In the genomic region with DNA sequence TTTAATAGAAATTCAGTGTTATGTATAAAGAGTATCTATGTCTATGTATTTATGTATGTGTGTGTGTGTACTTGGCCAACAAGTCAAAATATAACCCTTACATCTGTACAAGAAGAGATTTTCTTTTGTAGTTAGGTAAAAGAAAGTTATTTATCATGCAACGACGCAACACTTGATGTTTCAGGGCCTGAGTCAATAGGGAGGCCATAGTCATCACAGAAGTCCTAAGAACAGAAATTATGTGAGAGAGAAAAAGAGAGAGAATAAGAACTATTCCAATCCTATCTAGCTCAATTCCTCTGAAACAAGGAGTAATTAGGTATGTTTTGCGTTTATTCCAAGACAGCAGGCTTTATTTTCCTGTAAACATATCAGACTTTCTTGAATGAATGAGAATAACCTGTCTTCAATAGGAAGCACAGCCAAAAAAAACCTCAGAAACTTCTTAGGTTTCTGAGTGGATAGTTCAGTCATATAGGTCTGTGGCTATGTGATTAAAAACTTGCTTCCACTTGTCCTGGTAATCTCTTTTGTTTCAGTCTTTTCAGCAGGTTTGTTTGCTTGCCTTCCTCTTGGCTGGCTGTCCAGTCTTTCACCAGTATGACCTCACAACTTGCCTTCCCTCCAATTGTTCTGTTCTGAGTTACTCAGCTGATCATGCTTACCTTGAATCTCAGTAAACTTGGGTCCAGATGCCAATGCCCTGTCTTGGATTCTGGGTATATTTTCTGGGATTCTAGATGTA, we compare ENCODE assay signal across 25 cellular contexts.
DNase-seq lines count a peak whose midpoint lies in the region; ATAC-seq, FAIRE-seq and TF ChIP-seq lines count a peak whose summit lies in the region.
"Had no signal": no experiment of that assay in that cellular context is flagged by ENCODE, and none has a peak within 500 bp of the region (broad histone marks: within the 10 kb centered on the region; RNA-seq: fewer than 3 reads in every experiment).

No MANE protein-coding gene starts in this region.

- peak; percentile 41 for ATAC-seq in GM19463 (IDR thresholded peaks at IDR 0.05; ENCODE audit: unreplicated experiment)
- ATAC-seq in HepG2 = no peak
- ATAC-seq in GM19467 (IDR thresholded peaks at IDR 0.05; ENCODE audit: unreplicated experiment) = no peak
- ATAC-seq: activated CD8-positive, alpha-beta memory T cell treated with anti-CD3 and anti-CD28 coated beads, Interleukin-2, amount 10 ng/mL, durations not matched to agents 7 days and 5 days; left colon had no signal

- H3K27me3 ChIP-seq in mammary epithelial cell (ENCODE audit: insufficient read depth, low read length) (no peaks in the 10 kb centered on the region), HepG2 (ENCODE audit: control insufficient read depth in 1 of 2, insufficient read depth in 2 of 2, low read length in 2 of 2) (no peaks in the 10 kb centered on the region)
- H3K27me3 ChIP-seq: BLaER1, suprapubic skin, upper lobe of left lung had no signal

- H4K20me1 ChIP-seq in mammary epithelial cell (ENCODE audit: insufficient read depth, low read length) (no peaks in the 10 kb centered on the region), HepG2 (ENCODE audit: insufficient read depth, low read length) (no peaks in the 10 kb centered on the region)
- H4K20me1 ChIP-seq: BLaER1 had no signal

- in situ Hi-C loops in mammary epithelial cell (cut with MboI; ENCODE audit: low sequenced_read_pairs in 2 of 2) (no loop called here), HepG2 (cut with HindIII; ENCODE audit: extremely low pct_ligation_motif_present, low pct_unique_long_range_greater_than_20kb) (loop anchor here (25.0 kb wide), 1 partner anchor 482 kb away; no protein-coding TSS in a partner anchor)

- H3K36me3 ChIP-seq in mammary epithelial cell (ENCODE audit: insufficient read depth, low read length) = no peaks in the 10 kb centered on the region
- 0 out of 5 replicates have a peak, but pooled peaks cover 0 to 1% of the 10 kb centered on the region in 2 experiments for H3K36me3 ChIP-seq in HepG2 (replicated peaks in 1 of 2; ENCODE audit: control insufficient read depth in 1 of 2, insufficient read depth in 2 of 2, low read length in 2 of 2)
- H3K36me3 ChIP-seq: BLaER1, suprapubic skin, upper lobe of left lung had no signal

- DNase-seq in HT1080 (ENCODE audit: low read depth) (peak; percentile 2), mammary epithelial cell (peak; percentile 81), iPS-NIHi11 (ENCODE audit: low spot score) (peak; percentile 10), HepG2 (ENCODE audit: low spot score) (no peak)
- no peak for DNase-seq in activated CD4-positive, CD25-positive, alpha-beta regulatory T cell treated with anti-CD3 and anti-CD28 coated beads, Interleukin-2, amount 50 U/mL, for 72 hours
- DNase-seq: activated CD4-positive, CD25-positive, alpha-beta regulatory T cell; activated CD8-positive, alpha-beta memory T cell treated with anti-CD3 and anti-CD28 coated beads, Interleukin-2, amount 10 ng/mL, durations not matched to agents 7 days and 5 days; activated T-cell treated with anti-CD3 and anti-CD28 coated beads, Interleukin-2, amount 50 U/mL, for 48 hours; central memory CD4-positive, alpha-beta T cell; endodermal cell; hypothalamus; KBM-7; left colon; MM.1S; NCI-H2029 treated with DMSO at 0.1 percent for 48 hours; NCI-H345; retina; SK-N-SH; stimulated activated naive CD4-positive, alpha-beta T cell treated with Interleukin-2 at 50 U/mL for 16 hours; upper lobe of left lung had no signal

- H3K9me3 ChIP-seq in mammary epithelial cell (replicated peaks; ENCODE audit: insufficient read depth, low read length) (no peaks in the 10 kb centered on the region), HepG2 (ENCODE audit: low read length) (no peaks in the 10 kb centered on the region)
- H3K9me3 ChIP-seq: SK-N-SH had no signal

- no peak for TF ChIP-seq RAD21 in HepG2 (CRISPR knock-in tag; IDR thresholded peaks at IDR 0.05)

- H3K4me2 ChIP-seq in mammary epithelial cell (ENCODE audit: insufficient read depth, low read depth, low read length) (no peak overlapping the region), HepG2 (ENCODE audit: low read depth, low read length) (no peak overlapping the region)
- H3K4me2 ChIP-seq: BLaER1, SK-N-SH had no signal

- TF ChIP-seq EP300 in HepG2 (IDR thresholded peaks at IDR 0.05; ENCODE audit: low read depth in 2 of 2, low read length in 2 of 2) (no peak), HepG2 (CRISPR knock-in tag; IDR thresholded peaks at IDR 0.05; ENCODE audit: borderline replicate concordance) (no peak)

- TF ChIP-seq POLR2A in HepG2 (IDR thresholded peaks at IDR 0.05; ENCODE audit: insufficient read depth in 1 of 2, low read depth in 2 of 2, low read length in 2 of 2) = no peak

- no peak overlapping the region for H3K4me3 ChIP-seq in mammary epithelial cell (replicated peaks in 1 of 3; ENCODE audit: insufficient read depth in 1 of 3, low read depth in 2 of 3, low read length in 3 of 3)
- H3K4me3 ChIP-seq in HepG2 (replicated peaks in 1 of 3; ENCODE audit: insufficient read depth in 1 of 3, low read depth in 2 of 3, low read length in 3 of 3) = no peak overlapping the region
- H3K4me3 ChIP-seq: BLaER1, suprapubic skin, upper lobe of left lung had no signal

- POLR2A ChIA-PET in HepG2 (lab: Yijun Ruan, JAX) = no interaction called here

- 75% methylated on average over 3 of the region's 3 CpGs for WGBS in mammary epithelial cell (ENCODE audit: low coverage, missing lambda C conversion rate)
- 48% methylated on average over 3 of the region's 3 CpGs for WGBS in HepG2 (ENCODE audit: low lambda C conversion rate)

- H2AFZ ChIP-seq in mammary epithelial cell (ENCODE audit: low read depth, low read length) (no peak overlapping the region), HepG2 (ENCODE audit: low read length) (no peak overlapping the region)

- H3K79me2 ChIP-seq in mammary epithelial cell (ENCODE audit: insufficient read depth, low read length) (no peaks in the 10 kb centered on the region), HepG2 (ENCODE audit: insufficient read depth, low read length) (no peaks in the 10 kb centered on the region)

- TF ChIP-seq CTCF in mammary epithelial cell (conservative IDR thresholded peaks at IDR 0.05 in 1 of 2, IDR thresholded peaks at IDR 0.05 in 1 of 2; ENCODE audit: extremely low read depth in 1 of 2, insufficient read depth in 1 of 2, low read depth in 1 of 2, low read length in 2 of 2) (no peak), HepG2 (CRISPR knock-in tag; IDR thresholded peaks at IDR 0.05) (no peak)

- intact Hi-C loops in mammary epithelial cell (cut with micrococcal nuclease) = no loop called here
- intact Hi-C loops in HepG2 (cut with micrococcal nuclease; ENCODE audit: unreplicated experiment) = no loop called here

- H3K27ac ChIP-seq in mammary epithelial cell (ENCODE audit: insufficient read depth, low read depth, low read length) (no peak overlapping the region), HepG2 (ENCODE audit: extremely low read length, insufficient read depth, low read length) (no peak overlapping the region)
- H3K27ac ChIP-seq: BLaER1, suprapubic skin, upper lobe of left lung had no signal

- dilution Hi-C loops in mammary epithelial cell (cut with HindIII; ENCODE audit: low sequenced_read_pairs) = no loop called here

- CTCF ChIA-PET in mammary epithelial cell (lab: Charles Lee; ENCODE audit: low non-redundant PET) (no interaction called here), HepG2 (lab: Yijun Ruan, JAX; ENCODE audit: low intra/inter-chr PET ratio, low total read pairs) (no interaction called here)

- FAIRE-seq in HepG2 (lab: Jason Lieb, UNC) = no peak
- FAIRE-seq: astrocyte had no signal

- BruUV-seq in mammary epithelial cell (replicated peaks; lab: Mats Ljungman, UMichigan) (no TSS peak), HepG2 (replicated peaks; lab: Mats Ljungman, UMichigan) (no TSS peak)

- H3K9ac ChIP-seq in mammary epithelial cell (ENCODE audit: insufficient read depth, low read length) = no peak overlapping the region
- H3K9ac ChIP-seq in HepG2 (ENCODE audit: insufficient read depth, low read depth, low read length) = no peak overlapping the region
- H3K9ac ChIP-seq: BLaER1, SK-N-SH had no signal

- peaks cover 2% of the 10 kb centered on the region for H3K4me1 ChIP-seq in mammary epithelial cell (ENCODE audit: insufficient read depth, low read length)
- no peaks in the 10 kb centered on the region for H3K4me1 ChIP-seq in HepG2 (ENCODE audit: insufficient read depth, low read length)
- H3K4me1 ChIP-seq: BLaER1, suprapubic skin, upper lobe of left lung had no signal

TF ChIP-seq in HepG2, 621 proteins besides CTCF, POLR2A, EP300 and RAD21 (continues in another document):
- TF ChIP-seq BCL3 (CRISPR knock-in tag; IDR thresholded peaks at IDR 0.05) (no peak), KLF6 (CRISPR knock-in tag; IDR thresholded peaks at IDR 0.05) (no peak), TSC22D2 (CRISPR knock-in tag; IDR thresholded peaks at IDR 0.05; ENCODE audit: borderline replicate concordance) (no peak), FOXK1 (CRISPR knock-in tag; IDR thresholded peaks at IDR 0.05; ENCODE audit: borderline replicate concordance, low read depth) (no peak), HOXA5 (CRISPR knock-in tag; IDR thresholded peaks at IDR 0.05) (no peak), HMGA1 (CRISPR knock-in tag; conservative IDR thresholded peaks at IDR 0.05) (no peak), ZNF567 (CRISPR knock-in tag; IDR thresholded peaks at IDR 0.05; ENCODE audit: borderline replicate concordance) (no peak), ZNF543 (CRISPR knock-in tag; IDR thresholded peaks at IDR 0.05) (no peak), ZSCAN20 (CRISPR knock-in tag; IDR thresholded peaks at IDR 0.05; ENCODE audit: borderline replicate concordance) (no peak), FOXO1 (CRISPR knock-in tag; IDR thresholded peaks at IDR 0.05) (no peak)
- TF ChIP-seq, protein P1, sequence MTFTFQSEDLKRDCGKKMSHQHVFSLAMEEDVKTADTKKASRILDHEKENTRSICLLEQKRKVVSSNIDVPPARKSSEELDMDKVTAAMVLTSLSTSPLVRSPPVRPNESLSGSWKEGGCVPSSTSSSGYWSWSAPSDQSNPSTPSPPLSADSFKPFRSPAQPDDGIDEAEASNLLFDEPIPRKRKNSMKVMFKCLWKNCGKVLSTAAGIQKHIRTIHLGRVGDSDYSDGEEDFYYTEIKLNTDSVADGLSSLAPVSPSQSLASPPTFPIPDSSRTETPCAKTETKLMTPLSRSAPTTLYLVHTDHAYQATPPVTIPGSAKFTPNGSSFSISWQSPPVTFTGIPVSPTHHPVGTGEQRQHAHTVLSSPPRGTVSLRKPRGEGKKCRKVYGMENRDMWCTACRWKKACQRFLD (CRISPR knock-in tag; IDR thresholded peaks at IDR 0.05; ENCODE audit: borderline replicate concordance) = no peak

Comparison
In these comparisons a context has a peak if more than half of its experiments do, and no peak if none do; other contexts are left out.
1. DNase-seq: peak in HT1080 (single experiment), mammary epithelial cell (single experiment) and iPS-NIHi11 (single experiment); none in activated CD4-positive, CD25-positive, alpha-beta regulatory T cell treated with anti-CD3 and anti-CD28 coated beads, Interleukin-2, amount 50 U/mL, for 72 hours (single experiment) and HepG2 (single experiment).